Comparison of ENCODE assay signal across 11 cellular contexts in genomic region chr22:28906312-28906711, GRCh38.
"Had no signal": no experiment of that assay in that cellular context is flagged by ENCODE, and none has a peak within 500 bp of the region (broad histone marks: within the 10 kb centered on the region; RNA-seq: fewer than 3 reads in every experiment).

No MANE protein-coding gene starts in this region.

- H3K27ac ChIP-seq: psoas muscle, tibial nerve had no signal

- H3K27me3 ChIP-seq: tibial nerve had no signal

- H3K4me3 Mint-ChIP-seq: activated CD4-positive, alpha-beta memory T cell treated with anti-CD3 and anti-CD28 coated beads for 36 hours; activated naive CD8-positive, alpha-beta T cell; memory B cell had no signal

- H3K4me3 ChIP-seq: psoas muscle, tibial nerve had no signal

- H3K9me3 ChIP-seq: psoas muscle, tibial nerve had no signal

- H3K9me3 Mint-ChIP-seq: memory B cell had no signal

- H3K27ac Mint-ChIP-seq: activated CD4-positive, alpha-beta memory T cell treated with anti-CD3 and anti-CD28 coated beads for 36 hours; activated naive CD8-positive, alpha-beta T cell; memory B cell had no signal

- H3K36me3 Mint-ChIP-seq: activated CD4-positive, alpha-beta memory T cell treated with anti-CD3 and anti-CD28 coated beads for 36 hours; memory B cell had no signal

- ATAC-seq: left lobe of liver, psoas muscle, SK-N-SH treated with all-trans-retinoic acid at 6 μM for 48 hours had no signal

- DNase-seq: activated CD4-positive, alpha-beta memory T cell treated with anti-CD3 and anti-CD28 coated beads for 36 hours; activated gamma-delta T cell; activated T-cell treated with anti-CD3 and anti-CD28 coated beads, Interleukin-2, amount 50 U/mL, for 48 hours; erythroblast; psoas muscle; stimulated activated CD4-positive, alpha-beta T cell treated with anti-CD3 and anti-CD28 coated beads, Interleukin-1b, Interleukin-23, amount 100 ng/mL, for 48 hours had no signal

- H3K36me3 ChIP-seq: tibial nerve had no signal
